Comparison of ENCODE assay signal across 10 cellular contexts in genomic region chr1:208101661-208102431, GRCh38.
DNase-seq lines count a peak whose midpoint lies in the region; ATAC-seq and TF ChIP-seq lines count a peak whose summit lies in the region.
"Had no signal": no experiment of that assay in that cellular context is flagged by ENCODE, and none has a peak within 500 bp of the region (broad histone marks: within the 10 kb centered on the region; RNA-seq: fewer than 3 reads in every experiment).

No MANE protein-coding gene starts in this region.

- TF ChIP-seq CTCF in fibroblast of mammary gland (conservative IDR thresholded peaks at IDR 0.05; ENCODE audit: control insufficient read depth, insufficient read depth, low read depth, low read length) = no peak

- CTCF ChIA-PET in activated CD4-positive, alpha-beta T cell treated with anti-CD3 and anti-CD28 coated beads, Interleukin-2, amount 10 ng/mL, durations not matched to agents 7 days and 5 days (lab: Charles Lee) = interaction anchor here (0.6 to 2.1 kb wide), 2 partner anchors 11 to 17 kb away, joined by 3 to 5 read pairs; no protein-coding TSS in a partner anchor

- H3K27me3 Mint-ChIP-seq in activated CD4-positive, alpha-beta T cell treated with anti-CD3 and anti-CD28 coated beads, Interleukin-2, amount 10 ng/mL, durations not matched to agents 7 days and 5 days = no peaks in the 10 kb centered on the region

- H3K4me1 Mint-ChIP-seq in activated CD4-positive, alpha-beta T cell treated with anti-CD3 and anti-CD28 coated beads, Interleukin-2, amount 10 ng/mL, durations not matched to agents 7 days and 5 days = no peaks in the 10 kb centered on the region
- H3K4me1 Mint-ChIP-seq: central memory CD8-positive, alpha-beta T cell had no signal

- H3K36me3 Mint-ChIP-seq in activated CD4-positive, alpha-beta T cell treated with anti-CD3 and anti-CD28 coated beads, Interleukin-2, amount 10 ng/mL, durations not matched to agents 7 days and 5 days (ENCODE audit: low read depth) = no peaks in the 10 kb centered on the region

- H3K27ac Mint-ChIP-seq in activated CD4-positive, alpha-beta T cell treated with anti-CD3 and anti-CD28 coated beads, Interleukin-2, amount 10 ng/mL, durations not matched to agents 7 days and 5 days = no peak overlapping the region

- no peak overlapping the region for H3K4me3 Mint-ChIP-seq in activated CD4-positive, alpha-beta T cell treated with anti-CD3 and anti-CD28 coated beads, Interleukin-2, amount 10 ng/mL, durations not matched to agents 7 days and 5 days
- H3K4me3 Mint-ChIP-seq: central memory CD8-positive, alpha-beta T cell had no signal

- no peak overlapping the region for H3K4me3 ChIP-seq in fibroblast of mammary gland (ENCODE audit: control insufficient read depth, low read depth, low read length)

- no peaks in the 10 kb centered on the region for H3K9me3 Mint-ChIP-seq in activated CD4-positive, alpha-beta T cell treated with anti-CD3 and anti-CD28 coated beads, Interleukin-2, amount 10 ng/mL, durations not matched to agents 7 days and 5 days
- H3K9me3 Mint-ChIP-seq: central memory CD8-positive, alpha-beta T cell had no signal

- peak; percentile 70 for DNase-seq in LHCN-M2 (ENCODE audit: low read depth)
- DNase-seq in NCI-H524 treated with DMSO at 0.1 percent for 48 hours (lab: John Stamatoyannopoulos, UW) = peak; percentile 49
- peak; percentile 37 for DNase-seq in fibroblast of mammary gland (ENCODE audit: low read depth)
- DNase-seq in posterior cingulate gyrus = peak in 7 of 10 donors; percentile 37 to 90 (median 55)
- DNase-seq in AML-193 (lab: John Stamatoyannopoulos, UW) = no peak
- DNase-seq in activated CD4-positive, alpha-beta T cell treated with anti-CD3 and anti-CD28 coated beads, Interleukin-2, amount 10 ng/mL, durations not matched to agents 7 days and 5 days = no peak
- no peak for DNase-seq in SIG-M5 treated with dmso at 0.1 percent for 504 hours (lab: John Stamatoyannopoulos, UW; ENCODE audit: unreplicated experiment)
- DNase-seq: activated CD4-positive, CD25-positive, alpha-beta regulatory T cell treated with anti-CD3 and anti-CD28 coated beads, Interleukin-2, amount 50 U/mL, for 72 hours had no signal

- intact Hi-C loops in posterior cingulate gyrus (cut with DNase I) = no loop called here

- ATAC-seq in GM19035 (IDR thresholded peaks at IDR 0.05; ENCODE audit: unreplicated experiment) = no peak

- POLR2A ChIA-PET in activated CD4-positive, alpha-beta T cell treated with anti-CD3 and anti-CD28 coated beads, Interleukin-2, amount 10 ng/mL, durations not matched to agents 7 days and 5 days (lab: Charles Lee) = no interaction called here

Comparison
In these comparisons a context has a peak if more than half of its experiments do, and no peak if none do; other contexts are left out.
1. DNase-seq: peak in LHCN-M2 (single experiment), NCI-H524 treated with DMSO at 0.1 percent for 48 hours (single experiment), fibroblast of mammary gland (single experiment) and posterior cingulate gyrus (7 of 10); none in AML-193 (0 of 2), activated CD4-positive, alpha-beta T cell treated with anti-CD3 and anti-CD28 coated beads, Interleukin-2, amount 10 ng/mL, durations not matched to agents 7 days and 5 days (single experiment) and SIG-M5 treated with dmso at 0.1 percent for 504 hours (single experiment).